In the genomic region with DNA sequence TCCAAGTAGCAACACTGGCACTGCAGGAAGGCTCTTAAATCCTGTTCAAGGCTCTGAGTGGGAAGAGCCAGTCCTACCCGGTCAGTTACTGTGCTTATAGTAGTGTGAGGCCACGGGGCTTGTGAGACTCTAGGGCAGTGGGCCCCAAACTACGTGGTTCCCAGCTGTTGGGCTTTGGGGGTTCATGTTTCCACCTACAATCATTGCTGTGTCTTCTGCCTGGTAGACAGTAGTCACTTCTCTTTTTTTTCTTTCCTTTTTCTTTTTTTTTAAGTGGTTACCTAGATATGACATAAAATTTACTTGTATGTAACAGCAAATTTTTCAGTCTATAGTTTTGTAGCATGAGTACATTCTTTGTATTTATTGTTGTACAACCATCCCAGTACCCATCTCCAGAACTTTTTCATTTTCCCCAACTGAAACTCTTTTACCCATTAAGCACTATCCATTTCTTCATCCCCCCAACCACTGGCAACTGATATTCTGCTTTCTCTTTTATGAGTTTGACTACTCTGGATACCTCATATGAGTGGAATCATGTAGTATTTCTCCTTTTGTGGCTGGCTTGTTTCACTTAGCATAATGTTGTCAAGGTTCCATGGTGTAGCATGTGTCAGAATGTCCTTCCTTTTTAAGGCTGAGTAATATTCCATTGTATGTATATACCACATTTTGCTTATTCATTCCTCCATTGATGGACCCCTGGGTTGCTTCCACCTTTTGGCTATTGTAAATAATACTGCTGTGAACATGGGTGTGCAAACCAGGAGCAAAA, we compare ENCODE assay signal across 17 cellular contexts.
"Had no signal": no experiment of that assay in that cellular context is flagged by ENCODE, and none has a peak within 500 bp of the region (broad histone marks: within the 10 kb centered on the region; RNA-seq: fewer than 3 reads in every experiment).

No MANE protein-coding gene starts in this region.

- FAIRE-seq: pancreas had no signal

- H3K27ac ChIP-seq: colonic mucosa, esophagus squamous epithelium, pancreas, sigmoid colon, tibial nerve, vagina had no signal

- H3K36me3 ChIP-seq: colonic mucosa, esophagus squamous epithelium, pancreas, sigmoid colon, tibial nerve, vagina had no signal

- H3K4me1 ChIP-seq: colonic mucosa, pancreas had no signal

- H3K36me3 Mint-ChIP-seq: activated naive CD8-positive, alpha-beta T cell; brain; naive thymus-derived CD4-positive, alpha-beta T cell had no signal

- ATAC-seq: naive thymus-derived CD4-positive, alpha-beta T cell; pancreas had no signal

- DNase-seq: activated CD4-positive, alpha-beta T cell treated with anti-CD3 and anti-CD28 coated beads, Interleukin-2, amount 50 U/mL, for 4 hours; activated effector memory CD4-positive, alpha-beta T cell treated with anti-CD3 and anti-CD28 coated beads, Interleukin-2, amount 50 U/mL, for 16 hours; activated T-cell treated with anti-CD3 and anti-CD28 coated beads for 4 hours; central memory CD4-positive, alpha-beta T cell; colonic mucosa; esophagus squamous epithelium; mammary epithelial cell; naive thymus-derived CD4-positive, alpha-beta T cell; pancreas; sigmoid colon; stimulated activated CD4-positive, alpha-beta T cell treated with anti-CD3 and anti-CD28 coated beads, Interleukin-2, amount 100 ng/mL, for 24 hours; substantia nigra; SW 1271 had no signal

- H3K4me3 Mint-ChIP-seq: activated naive CD8-positive, alpha-beta T cell; naive thymus-derived CD4-positive, alpha-beta T cell had no signal

- H3K27me3 Mint-ChIP-seq: activated naive CD8-positive, alpha-beta T cell had no signal

- H3K9me3 ChIP-seq: colonic mucosa, esophagus squamous epithelium, pancreas, sigmoid colon, tibial nerve, vagina had no signal

- H3K9me3 Mint-ChIP-seq: brain; naive thymus-derived CD4-positive, alpha-beta T cell had no signal

- H3K27me3 ChIP-seq: colonic mucosa, esophagus squamous epithelium, pancreas, sigmoid colon, tibial nerve, vagina had no signal

- H3K4me3 ChIP-seq: colonic mucosa, esophagus squamous epithelium, pancreas, sigmoid colon, tibial nerve, vagina had no signal

- H3K27ac Mint-ChIP-seq: activated naive CD8-positive, alpha-beta T cell; brain; naive thymus-derived CD4-positive, alpha-beta T cell had no signal
